ENCODE assay signal across 8 cellular contexts in the genomic region with DNA sequence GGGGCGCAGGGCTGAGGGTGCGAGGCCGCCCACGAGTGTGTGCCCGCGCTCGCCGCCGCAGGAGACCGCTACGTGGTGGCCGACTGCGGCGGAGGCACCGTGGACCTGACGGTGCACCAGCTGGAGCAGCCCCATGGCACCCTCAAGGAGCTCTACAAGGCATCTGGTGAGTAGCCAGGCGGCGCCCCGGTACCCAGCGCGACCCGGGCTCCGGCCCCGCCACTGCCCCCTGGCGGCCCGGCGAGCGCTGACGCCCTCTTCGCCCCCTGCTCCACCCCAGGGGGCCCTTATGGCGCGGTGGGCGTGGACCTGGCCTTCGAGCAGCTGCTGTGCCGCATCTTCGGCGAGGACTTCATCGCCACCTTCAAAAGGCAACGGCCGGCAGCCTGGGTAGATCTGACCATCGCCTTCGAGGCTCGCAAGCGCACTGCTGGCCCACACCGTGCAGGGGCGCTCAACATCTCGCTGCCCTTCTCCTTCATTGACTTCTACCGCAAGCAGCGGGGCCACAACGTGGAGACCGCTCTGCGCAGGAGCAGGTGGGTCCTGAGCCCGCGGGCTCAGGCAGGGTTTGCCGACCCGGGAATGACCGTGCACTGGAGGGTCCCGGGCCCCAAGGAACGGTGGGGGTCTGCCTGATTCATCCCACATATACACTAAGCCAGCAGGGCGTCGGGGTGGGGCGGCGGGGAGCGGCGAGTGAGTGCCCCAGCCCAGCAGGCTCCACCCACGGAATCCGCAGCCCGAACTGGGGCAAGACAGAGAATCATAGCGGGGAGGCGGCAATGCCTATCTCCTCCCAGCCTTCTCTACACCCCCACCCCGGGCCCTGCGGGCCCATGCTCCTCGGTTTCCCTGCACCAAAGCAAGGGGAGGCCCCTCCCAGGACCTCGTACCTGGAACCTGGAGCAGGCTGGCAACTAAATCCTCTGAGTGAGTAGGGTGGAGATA. TPM values are rescaled to one million over a fixed set of nuclear protein-coding genes. Genes with fewer than 3 reads are reported as not detected.
DNase-seq lines count a peak whose midpoint lies in the region; ATAC-seq and TF ChIP-seq lines count a peak whose summit lies in the region.

No MANE protein-coding gene starts in this region.

- no peak overlapping the region for H2AFZ ChIP-seq in parathyroid adenoma

- no peak overlapping the region for H3K27ac Mint-ChIP-seq in CD4-positive, alpha-beta T cell
- H3K27ac Mint-ChIP-seq in activated CD4-positive, alpha-beta T cell treated with anti-CD3 and anti-CD28 coated beads, Interleukin-2, amount 10 ng/mL, durations not matched to agents 24 days and 14 days, result no peak overlapping the region

- H3K9ac ChIP-seq in parathyroid adenoma, result no peak overlapping the region

- no peaks in the 10 kb centered on the region for H3K9me3 ChIP-seq in CD4-positive, alpha-beta T cell (ENCODE audit: control insufficient read depth, low read length)
- no peaks in the 10 kb centered on the region for H3K9me3 ChIP-seq in parathyroid adenoma (ENCODE audit: control insufficient read depth, low read length)

- peaks cover 7% of the 10 kb centered on the region for H3K36me3 Mint-ChIP-seq in CD4-positive, alpha-beta T cell (ENCODE audit: low read depth)
- peaks cover 2% of the 10 kb centered on the region for H3K36me3 Mint-ChIP-seq in activated CD4-positive, alpha-beta T cell treated with anti-CD3 and anti-CD28 coated beads, Interleukin-2, amount 10 ng/mL, durations not matched to agents 24 days and 14 days (ENCODE audit: low read depth)

- H3K36me3 ChIP-seq in parathyroid adenoma (ENCODE audit: control insufficient read depth, insufficient read depth, low read length), result no peaks in the 10 kb centered on the region

- H3K4me2 ChIP-seq in parathyroid adenoma (ENCODE audit: low read length), result no peak overlapping the region

- H3K79me2 ChIP-seq in parathyroid adenoma, result no peaks in the 10 kb centered on the region

- H3K4me3 ChIP-seq in parathyroid adenoma (ENCODE audit: low read depth, low read length), result no peak overlapping the region

- peaks cover 19% of the 10 kb centered on the region for H3K4me1 Mint-ChIP-seq in CD4-positive, alpha-beta T cell (ENCODE audit: low read depth)
- peaks cover 13% of the 10 kb centered on the region for H3K4me1 Mint-ChIP-seq in activated CD4-positive, alpha-beta T cell treated with anti-CD3 and anti-CD28 coated beads, Interleukin-2, amount 10 ng/mL, durations not matched to agents 24 days and 14 days

- CTCF ChIA-PET in CD4-positive, alpha-beta T cell (lab: Charles Lee), result interaction anchor here (3.5 kb wide), 1 partner anchor 18 kb away, joined by 25 read pairs; the partner anchor contains the start of gene ADISSP

- H3K4me1 ChIP-seq in foreskin keratinocyte (peaks cover 4% of the 10 kb centered on the region), parathyroid adenoma (peaks cover 7% of the 10 kb centered on the region)

- intact Hi-C loops in CD4-positive, alpha-beta T cell (cut with DNase I, micrococcal nuclease), result loop anchor here in 1 of 2 experiments (5.0 kb wide), 1 partner anchor 267 kb away; the partner anchor contains the start of gene RNF24
- intact Hi-C loops in activated CD4-positive, alpha-beta T cell treated with anti-CD3 and anti-CD28 coated beads, Interleukin-2, amount 10 ng/mL, durations not matched to agents 24 days and 14 days (cut with micrococcal nuclease), result loop anchor here (5.0 kb wide), 1 partner anchor 72 kb away; the partner anchor contains the start of gene AP5S1

- peaks cover 6% of the 10 kb centered on the region for H3K27me3 Mint-ChIP-seq in CD4-positive, alpha-beta T cell
- peaks cover 3% of the 10 kb centered on the region for H3K27me3 Mint-ChIP-seq in activated CD4-positive, alpha-beta T cell treated with anti-CD3 and anti-CD28 coated beads, Interleukin-2, amount 10 ng/mL, durations not matched to agents 24 days and 14 days

- TF ChIP-seq CTCF in CD4-positive, alpha-beta T cell (IDR thresholded peaks at IDR 0.05), result peak; percentile 30
- TF ChIP-seq CTCF in foreskin keratinocyte (conservative IDR thresholded peaks at IDR 0.05), result peak; percentile 96
- peak; percentile 50 for TF ChIP-seq CTCF in parathyroid adenoma (IDR thresholded peaks at IDR 0.05)

- H3K27ac ChIP-seq in CD4-positive, alpha-beta T cell (ENCODE audit: low read depth, low read length), result no peak overlapping the region
- H3K27ac ChIP-seq in foreskin keratinocyte, result no peak overlapping the region
- H3K27ac ChIP-seq in parathyroid adenoma, result no peak overlapping the region

- POLR2A ChIA-PET in CD4-positive, alpha-beta T cell (lab: Charles Lee), result interaction anchor here (1.7 kb wide), 1 partner anchor 18 kb away, joined by 8 read pairs; the partner anchor contains the start of gene ADISSP

- ATAC-seq in CD4-positive, alpha-beta T cell (ENCODE audit: poor library complexity), result no peak
- ATAC-seq in foreskin keratinocyte (peak; percentile 63), GM18502 (IDR thresholded peaks at IDR 0.05; ENCODE audit: poor library complexity, unreplicated experiment) (no peak), GM18909 (IDR thresholded peaks at IDR 0.05; ENCODE audit: poor library complexity, unreplicated experiment) (no peak)

- DNase-seq in CD4-positive, alpha-beta T cell, result peak in 3 of 10 experiments; percentile 14 to 26 (median 18)
- DNase-seq in HPDE6-E6E7 (ENCODE audit: extremely low spot score) (peak; percentile 67), foreskin keratinocyte (no peak), inferior parietal cortex (ENCODE audit: extremely low spot score) (no peak)
- peak; percentile 80 for DNase-seq in activated CD4-positive, alpha-beta T cell treated with anti-CD3 and anti-CD28 coated beads, Interleukin-2, amount 10 ng/mL, durations not matched to agents 24 days and 14 days

- peaks cover 19% of the 10 kb centered on the region for H3K27me3 ChIP-seq in CD4-positive, alpha-beta T cell (ENCODE audit: control insufficient read depth, insufficient read depth, low read length)
- H3K27me3 ChIP-seq in foreskin keratinocyte, result peaks cover 34% of the 10 kb centered on the region
- H3K27me3 ChIP-seq in parathyroid adenoma (ENCODE audit: control insufficient read depth, insufficient read depth, low read length), result peaks cover 5% of the 10 kb centered on the region

- H3K4me3 Mint-ChIP-seq in CD4-positive, alpha-beta T cell, result no peak overlapping the region
- H3K4me3 Mint-ChIP-seq in activated CD4-positive, alpha-beta T cell treated with anti-CD3 and anti-CD28 coated beads, Interleukin-2, amount 10 ng/mL, durations not matched to agents 24 days and 14 days, result no peak overlapping the region

- no peaks in the 10 kb centered on the region for H3K9me3 Mint-ChIP-seq in CD4-positive, alpha-beta T cell
- H3K9me3 Mint-ChIP-seq in activated CD4-positive, alpha-beta T cell treated with anti-CD3 and anti-CD28 coated beads, Interleukin-2, amount 10 ng/mL, durations not matched to agents 24 days and 14 days, result no peaks in the 10 kb centered on the region

RNA-seq across cellular contexts. Expression of gene HSPA12B, which starts 17.5 kb away (rescaled TPM):
- total RNA-seq in CD4-positive, alpha-beta T cell, result under 1 TPM in 1 of 2 experiments, not detected in 1; 0.08 TPM
- total RNA-seq in activated CD4-positive, alpha-beta T cell treated with anti-CD3 and anti-CD28 coated beads, Interleukin-2, amount 10 ng/mL, durations not matched to agents 24 days and 14 days, result not detected in 2 replicates
- 0.04 and 0.10 TPM in 2 replicates for total RNA-seq in foreskin keratinocyte
- 0.02 TPM in 2 replicates for polyA plus RNA-seq in foreskin keratinocyte

RNA-seq across cellular contexts. Expression of gene ADISSP, which starts 17.6 kb away (rescaled TPM):
- total RNA-seq in CD4-positive, alpha-beta T cell, result 10 to 100 TPM; 11.2 to 11.6 TPM
- 62.9 and 68.8 TPM in 2 replicates for total RNA-seq in activated CD4-positive, alpha-beta T cell treated with anti-CD3 and anti-CD28 coated beads, Interleukin-2, amount 10 ng/mL, durations not matched to agents 24 days and 14 days
- total RNA-seq in foreskin keratinocyte, result 77.4 and 81.3 TPM in 2 replicates
- polyA plus RNA-seq in foreskin keratinocyte, result 93.0 and 100 TPM in 2 replicates

RNA-seq across cellular contexts. Expression of gene SPEF1, which starts 31.3 kb away (rescaled TPM):
- total RNA-seq in CD4-positive, alpha-beta T cell, result not detected
- total RNA-seq in activated CD4-positive, alpha-beta T cell treated with anti-CD3 and anti-CD28 coated beads, Interleukin-2, amount 10 ng/mL, durations not matched to agents 24 days and 14 days, result not detected in 2 replicates
- total RNA-seq in foreskin keratinocyte, result 0.14 and 0.17 TPM in 2 replicates
- polyA plus RNA-seq in foreskin keratinocyte, result 0.14 and 0.16 TPM in 2 replicates

RNA-seq across cellular contexts. Expression of gene CENPB, which starts 36.6 kb away (rescaled TPM):
- 10 to 100 TPM; 25.1 to 25.3 TPM for total RNA-seq in CD4-positive, alpha-beta T cell
- total RNA-seq in activated CD4-positive, alpha-beta T cell treated with anti-CD3 and anti-CD28 coated beads, Interleukin-2, amount 10 ng/mL, durations not matched to agents 24 days and 14 days, result 72.8 and 74.4 TPM in 2 replicates
- 79.5 and 79.9 TPM in 2 replicates for total RNA-seq in foreskin keratinocyte
- 67.2 and 68.9 TPM in 2 replicates for polyA plus RNA-seq in foreskin keratinocyte

RNA-seq across cellular contexts. Expression of gene SIGLEC1, which starts 37.6 kb away (rescaled TPM):
- under 1 TPM; 0.08 to 0.11 TPM for total RNA-seq in CD4-positive, alpha-beta T cell
- not detected in 2 replicates for total RNA-seq in activated CD4-positive, alpha-beta T cell treated with anti-CD3 and anti-CD28 coated beads, Interleukin-2, amount 10 ng/mL, durations not matched to agents 24 days and 14 days
- total RNA-seq in foreskin keratinocyte, result not detected in 2 replicates
- not detected in 2 replicates for polyA plus RNA-seq in foreskin keratinocyte

Comparison
In these comparisons a context has a peak if more than half of its experiments do, and no peak if none do; other contexts are left out.
1. DNase-seq: peak in HPDE6-E6E7 (single experiment) and activated CD4-positive, alpha-beta T cell treated with anti-CD3 and anti-CD28 coated beads, Interleukin-2, amount 10 ng/mL, durations not matched to agents 24 days and 14 days (single experiment); none in foreskin keratinocyte (0 of 2) and inferior parietal cortex (single experiment).
2. CTCF ChIP-seq: peak in every context shown above with its lines; median percentile 96 in foreskin keratinocyte; 50 in parathyroid adenoma; 30 in CD4-positive, alpha-beta T cell.